ENCODE assay signal across 11 cellular contexts in the genomic region with DNA sequence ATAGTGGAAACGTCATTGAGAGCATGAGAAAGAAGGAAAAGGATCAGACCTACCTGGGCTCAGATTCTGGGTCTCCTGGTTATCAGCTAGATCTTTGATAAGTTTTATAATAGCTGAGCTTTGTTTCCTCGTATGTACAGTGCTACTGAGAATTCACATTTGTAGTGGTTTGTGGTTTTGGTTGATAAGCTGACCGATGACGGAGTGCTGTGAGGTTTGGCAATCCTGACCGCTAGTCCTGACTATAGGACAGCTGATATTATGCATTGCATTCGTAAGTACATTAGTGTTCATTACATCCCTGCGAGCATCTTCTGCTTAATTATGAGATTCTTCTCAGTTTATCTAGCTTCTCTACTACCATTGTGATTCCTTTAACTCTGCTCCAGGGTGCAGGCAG.
DNase-seq lines count a peak whose midpoint lies in the region; ATAC-seq and TF ChIP-seq lines count a peak whose summit lies in the region.
"Had no signal": no experiment of that assay in that cellular context is flagged by ENCODE, and none has a peak within 500 bp of the region (broad histone marks: within the 10 kb centered on the region; RNA-seq: fewer than 3 reads in every experiment).

No MANE protein-coding gene starts in this region.

- H3K23ac ChIP-seq in mesenchymal stem cell (ENCODE audit: low read length in 2 of 2), result no peak overlapping the region

- H2BK120ac ChIP-seq in mesenchymal stem cell (ENCODE audit: low read depth, low read length), result no peak overlapping the region

- no peak overlapping the region for H3K4me2 ChIP-seq in mesenchymal stem cell (ENCODE audit: low read length, poor library complexity, severe bottlenecking)

- no peak overlapping the region for H2AK5ac ChIP-seq in mesenchymal stem cell (ENCODE audit: low read length, severe bottlenecking)

- H2BK15ac ChIP-seq in mesenchymal stem cell (ENCODE audit: low read depth, poor library complexity, severe bottlenecking), result no peak overlapping the region

- H3K79me1 ChIP-seq in mesenchymal stem cell (replicated peaks; ENCODE audit: low read length, poor library complexity, severe bottlenecking), result no peaks in the 10 kb centered on the region

- no peak overlapping the region for H3K4ac ChIP-seq in mesenchymal stem cell (ENCODE audit: low read depth in 1 of 2, low read length in 2 of 2)

- no peak overlapping the region for H3K4me3 ChIP-seq in mesenchymal stem cell (ENCODE audit: insufficient read depth in 1 of 2, low read depth in 1 of 2, low read length in 2 of 2)
- H3K4me3 ChIP-seq in esophagus squamous epithelium, result no peak overlapping the region
- H3K4me3 ChIP-seq: psoas muscle had no signal

- H3K9me3 ChIP-seq in mesenchymal stem cell (ENCODE audit: control insufficient read depth, low read length) (no peaks in the 10 kb centered on the region), esophagus squamous epithelium (no peaks in the 10 kb centered on the region)
- H3K9me3 ChIP-seq: psoas muscle had no signal

- H2BK5ac ChIP-seq in mesenchymal stem cell (ENCODE audit: low read depth, low read length, poor library complexity, severe bottlenecking), result no peak overlapping the region

- H2BK12ac ChIP-seq in mesenchymal stem cell (ENCODE audit: low read length in 2 of 2), result no peak overlapping the region

- H3K4me1 ChIP-seq in mesenchymal stem cell (ENCODE audit: control insufficient read depth, insufficient read depth, low read depth, low read length) (no peaks in the 10 kb centered on the region), esophagus squamous epithelium (no peaks in the 10 kb centered on the region)
- H3K4me1 ChIP-seq: psoas muscle had no signal

- H2AFZ ChIP-seq in mesenchymal stem cell (ENCODE audit: low read depth, low read length), result no peak overlapping the region

- H3K9ac ChIP-seq in mesenchymal stem cell (ENCODE audit: low read length), result no peak overlapping the region

- no peaks in the 10 kb centered on the region for H3K27me3 ChIP-seq in mesenchymal stem cell (ENCODE audit: control insufficient read depth in 1 of 2, insufficient read depth in 1 of 2, low read length in 2 of 2)
- no peaks in the 10 kb centered on the region for H3K27me3 ChIP-seq in esophagus squamous epithelium

- no peak for TF ChIP-seq CTCF in esophagus squamous epithelium (IDR thresholded peaks at IDR 0.05)

- no peak overlapping the region for H4K91ac ChIP-seq in mesenchymal stem cell (ENCODE audit: low read length)

- intact Hi-C loops in esophagus squamous epithelium (cut with DNase I), result no loop called here

- WGBS in mesenchymal stem cell, result 86% methylated on average over 7 of the region's 7 CpGs
- 59 to 67% methylated on average over 7 of the region's 7 CpGs for WGBS in esophagus squamous epithelium, 2 donors

- H3K14ac ChIP-seq in mesenchymal stem cell (ENCODE audit: low read length in 2 of 2), result no peak overlapping the region

- H3K36me3 ChIP-seq in mesenchymal stem cell (ENCODE audit: control insufficient read depth in 1 of 2, insufficient read depth in 2 of 2, low read depth in 1 of 2, low read length in 2 of 2), result no peaks in the 10 kb centered on the region
- no peaks in the 10 kb centered on the region for H3K36me3 ChIP-seq in esophagus squamous epithelium

- DNase-seq in SK-MEL-5 (ENCODE audit: low read depth, low spot score), result peak; percentile 2
- peak; percentile 75 for DNase-seq in mesenchymal stem cell
- DNase-seq in cerebellum (ENCODE audit: low spot score), result no peak
- DNase-seq in esophagus squamous epithelium (lab: John Stamatoyannopoulos, UW), result no peak
- no peak for DNase-seq in inferior parietal cortex (ENCODE audit: extremely low spot score)
- no peak for DNase-seq in NCI-H2171 treated with DMSO at 0.1 percent for 48 hours (lab: John Stamatoyannopoulos, UW)
- DNase-seq: COR-L47, MM.1S, psoas muscle had no signal

- H3K18ac ChIP-seq in mesenchymal stem cell (ENCODE audit: low read depth in 1 of 2, low read length in 2 of 2), result no peak overlapping the region

- ATAC-seq in GM18519 (IDR thresholded peaks at IDR 0.05; ENCODE audit: low FRiP score, unreplicated experiment), result peak; percentile 37
- ATAC-seq in HG03159 (IDR thresholded peaks at IDR 0.05; ENCODE audit: unreplicated experiment), result peak; percentile 33
- ATAC-seq: psoas muscle had no signal

- H3K27ac ChIP-seq in mesenchymal stem cell (ENCODE audit: low read length, poor library complexity, severe bottlenecking) (no peak overlapping the region), esophagus squamous epithelium (no peak overlapping the region)
- H3K27ac ChIP-seq: psoas muscle had no signal

- in situ Hi-C loops in SK-MEL-5 (cut with HindIII; ENCODE audit: low pct_unique_long_range_greater_than_20kb, low sequenced_read_pairs), result no loop called here

- H4K8ac ChIP-seq in mesenchymal stem cell (ENCODE audit: low read length), result no peak overlapping the region

- TF ChIP-seq POLR2A in esophagus squamous epithelium (IDR thresholded peaks at IDR 0.05), result no peak

Comparison
In these comparisons a context has a peak if more than half of its experiments do, and no peak if none do; other contexts are left out.
1. DNase-seq: peak in SK-MEL-5 (single experiment) and mesenchymal stem cell (single experiment); none in cerebellum (single experiment), esophagus squamous epithelium (single experiment), inferior parietal cortex (single experiment) and NCI-H2171 treated with DMSO at 0.1 percent for 48 hours (single experiment).